8 cellular contexts compared by ENCODE assay signal in genomic region chr14:105686462-105687170, GRCh38.
DNase-seq lines count a peak whose midpoint lies in the region; ATAC-seq and TF ChIP-seq lines count a peak whose summit lies in the region.
"Not testable (repeated sequence)": the region's sequence is repeated elsewhere in the genome, so short reads cannot be mapped to it uniquely, and the experiment has no call there.

No MANE protein-coding gene starts in this region.

- H3K4me1 Mint-ChIP-seq in activated B cell treated with CpG ODN at 0.5 μM for 24 hours: peaks cover 67% of the 10 kb centered on the region
- H3K4me1 Mint-ChIP-seq in stimulated activated effector memory CD8-positive, alpha-beta T cell treated with anti-CD3 and anti-CD28 coated beads, Interleukin-12 subunit alpha, Interleukin-12 subunit beta, amount 100 ng/mL, for 72 hours: peaks cover 25% of the 10 kb centered on the region

- H3K27ac Mint-ChIP-seq in activated B cell treated with CpG ODN at 0.5 μM for 24 hours: peak overlapping the region; percentile 86
- not testable (repeated sequence) for H3K27ac Mint-ChIP-seq in stimulated activated effector memory CD8-positive, alpha-beta T cell treated with anti-CD3 and anti-CD28 coated beads, Interleukin-12 subunit alpha, Interleukin-12 subunit beta, amount 100 ng/mL, for 72 hours

- not testable (repeated sequence) for H3K79me2 ChIP-seq in Karpas-422 (ENCODE audit: low read length)

- H3K9me2 ChIP-seq in Karpas-422 (replicated peaks; ENCODE audit: insufficient read depth, low read length): not testable (repeated sequence)

- not testable (repeated sequence) for H4K20me1 ChIP-seq in Karpas-422 (ENCODE audit: insufficient read depth, low read depth, low read length)

- not testable (repeated sequence) for H3K9me3 ChIP-seq in Karpas-422 (ENCODE audit: low read length)

- TF ChIP-seq CTCF in GM12875 (IDR thresholded peaks at IDR 0.05; ENCODE audit: borderline replicate concordance, insufficient read depth, low read depth, low read length); activated B cell treated with CpG ODN at 0.5 μM for 24 hours (IDR thresholded peaks at IDR 0.05): not testable (repeated sequence)

- peak overlapping the region; percentile 95 for H3K27ac ChIP-seq in Karpas-422 (ENCODE audit: low read length)

- POLR2A ChIA-PET in activated B cell treated with CpG ODN at 0.5 μM for 24 hours (lab: Charles Lee): interaction anchor here (0.6 to 0.8 kb wide), 3 partner anchors 169 to 175 kb away, joined by 3 to 4 read pairs (median 4); no protein-coding TSS in a partner anchor

- H3K4me3 ChIP-seq in GM12875 (ENCODE audit: low read depth, low read length): peak overlapping the region; percentile 10
- H3K4me3 ChIP-seq in Karpas-422 (ENCODE audit: low read length): peak overlapping the region; percentile 13; the same call in 1 of the 2 replicates

- H3K9me3 Mint-ChIP-seq in activated B cell treated with CpG ODN at 0.5 μM for 24 hours; stimulated activated effector memory CD8-positive, alpha-beta T cell treated with anti-CD3 and anti-CD28 coated beads, Interleukin-12 subunit alpha, Interleukin-12 subunit beta, amount 100 ng/mL, for 72 hours: not testable (repeated sequence)

- H3K27me3 ChIP-seq in Karpas-422 (ENCODE audit: low read length): not testable (repeated sequence)

- ATAC-seq in GM19397 (IDR thresholded peaks at IDR 0.05; ENCODE audit: unreplicated experiment) (peak; percentile 23), HG02588 (IDR thresholded peaks at IDR 0.05; ENCODE audit: unreplicated experiment) (peak; percentile 22), HG03066 (IDR thresholded peaks at IDR 0.05; ENCODE audit: low read depth, unreplicated experiment) (peak; percentile 22), activated B cell treated with CpG ODN at 0.5 μM for 24 hours (ENCODE audit: low read depth) (peak; percentile 43), esophagus mucosa (peak; percentile 3)
- ATAC-seq in stimulated activated effector memory CD8-positive, alpha-beta T cell treated with anti-CD3 and anti-CD28 coated beads, Interleukin-12 subunit alpha, Interleukin-12 subunit beta, amount 100 ng/mL, for 72 hours: peak; percentile 36

- H3K4me2 ChIP-seq in Karpas-422 (ENCODE audit: low read depth, low read length, poor library complexity, severe bottlenecking): peak overlapping the region; percentile 48

- peak overlapping the region; percentile 13 for H3K4me3 Mint-ChIP-seq in activated B cell treated with CpG ODN at 0.5 μM for 24 hours
- H3K4me3 Mint-ChIP-seq in stimulated activated effector memory CD8-positive, alpha-beta T cell treated with anti-CD3 and anti-CD28 coated beads, Interleukin-12 subunit alpha, Interleukin-12 subunit beta, amount 100 ng/mL, for 72 hours: not testable (repeated sequence)

- H3K36me3 ChIP-seq in Karpas-422 (ENCODE audit: insufficient read depth, low read length): not testable (repeated sequence)

- not testable (repeated sequence) for H2AFZ ChIP-seq in Karpas-422 (ENCODE audit: low read length)

- CTCF ChIA-PET in activated B cell treated with CpG ODN at 0.5 μM for 24 hours (lab: Charles Lee): not testable (repeated sequence)

- peak; percentile 77 for DNase-seq in Karpas-422
- DNase-seq in activated B cell treated with CpG ODN at 0.5 μM for 24 hours: peak; percentile 59
- DNase-seq in stimulated activated effector memory CD8-positive, alpha-beta T cell treated with anti-CD3 and anti-CD28 coated beads, Interleukin-12 subunit alpha, Interleukin-12 subunit beta, amount 100 ng/mL, for 72 hours (ENCODE audit: low spot score in 2 of 2): not testable (repeated sequence)

- peaks cover 69% of the 10 kb centered on the region for H3K4me1 ChIP-seq in Karpas-422 (ENCODE audit: low read length)

- intact Hi-C loops in activated B cell treated with CpG ODN at 0.5 μM for 24 hours (cut with micrococcal nuclease): loop anchor here (10.0 kb wide), 1 partner anchor 48 kb away; no protein-coding TSS in a partner anchor

- H3K36me3 Mint-ChIP-seq in activated B cell treated with CpG ODN at 0.5 μM for 24 hours (ENCODE audit: low read depth); stimulated activated effector memory CD8-positive, alpha-beta T cell treated with anti-CD3 and anti-CD28 coated beads, Interleukin-12 subunit alpha, Interleukin-12 subunit beta, amount 100 ng/mL, for 72 hours: not testable (repeated sequence)

- H3K9ac ChIP-seq in Karpas-422 (ENCODE audit: low read length): peak overlapping the region; percentile 75

- not testable (repeated sequence) for H3K27me3 Mint-ChIP-seq in activated B cell treated with CpG ODN at 0.5 μM for 24 hours
